In genomic region chr9:37302277-37302676, GRCh38 we compare ENCODE assay signal across 8 cellular contexts.
A peak's percentile ranks its signal among the peaks of the same experiment; 100 is the strongest.
DNase-seq lines count a peak whose midpoint lies in the region; ATAC-seq, FAIRE-seq and TF ChIP-seq lines count a peak whose summit lies in the region.

No MANE protein-coding gene starts in this region.

- POLR2A ChIA-PET in activated CD4-positive, alpha-beta T cell treated with anti-CD3 and anti-CD28 coated beads for 36 hours (lab: Charles Lee): interaction anchor here (0.6 kb wide), 2 partner anchors 9 to 47 kb away, joined by 7 to 10 read pairs; no protein-coding TSS in a partner anchor

- DNase-seq in activated CD4-positive, alpha-beta T cell treated with anti-CD3 and anti-CD28 coated beads for 36 hours: peak; percentile 61
- no peak for DNase-seq in activated CD4-positive, alpha-beta T cell treated with anti-CD3 and anti-CD28 coated beads for 1 hour
- DNase-seq in NCI-H2029 treated with DMSO at 0.1 percent for 48 hours (lab: John Stamatoyannopoulos, UW) (peak; percentile 56), left colon (no peak), BE2C (no peak), NCI-H226 (no peak), RCC 7860 (ENCODE audit: low spot score) (no peak)

- FAIRE-seq in RCC 7860 (lab: Jason Lieb, UNC): no peak

- no peaks in the 10 kb centered on the region for H3K9me3 Mint-ChIP-seq in activated CD4-positive, alpha-beta T cell treated with anti-CD3 and anti-CD28 coated beads for 36 hours (ENCODE audit: low read depth)

- H3K27ac Mint-ChIP-seq in activated CD4-positive, alpha-beta T cell treated with anti-CD3 and anti-CD28 coated beads for 36 hours: peak overlapping the region; percentile 87

- H3K27me3 Mint-ChIP-seq in activated CD4-positive, alpha-beta T cell treated with anti-CD3 and anti-CD28 coated beads for 36 hours: no peaks in the 10 kb centered on the region

- no peaks in the 10 kb centered on the region for H3K4me1 ChIP-seq in BE2C

- H3K36me3 ChIP-seq in BE2C: peaks cover 3% of the 10 kb centered on the region; the same call in 1 of the 2 replicates

- no peak overlapping the region for H3K4me3 ChIP-seq in BE2C (ENCODE audit: low read depth, low read length)

- no peak for TF ChIP-seq CTCF in BE2C (IDR thresholded peaks at IDR 0.05; ENCODE audit: low read depth, low read length)

- intact Hi-C loops in activated CD4-positive, alpha-beta T cell treated with anti-CD3 and anti-CD28 coated beads for 36 hours (cut with DNase I, micrococcal nuclease): loop anchor here (1.0 to 5.0 kb wide), 5 partner anchors 11 to 223 kb away; partner anchors contain the start of gene ZCCHC7 (in 2 of the 2)
- intact Hi-C loops in left colon (cut with DNase I, micrococcal nuclease): no loop called here

- no peaks in the 10 kb centered on the region for H3K9me3 ChIP-seq in BE2C

- peaks cover 32% of the 10 kb centered on the region for H3K36me3 Mint-ChIP-seq in activated CD4-positive, alpha-beta T cell treated with anti-CD3 and anti-CD28 coated beads for 36 hours (ENCODE audit: low read depth)

- H3K4me1 Mint-ChIP-seq in activated CD4-positive, alpha-beta T cell treated with anti-CD3 and anti-CD28 coated beads for 36 hours: peaks cover 51% of the 10 kb centered on the region

- peak; percentile 90 for ATAC-seq in activated CD4-positive, alpha-beta T cell treated with anti-CD3 and anti-CD28 coated beads for 36 hours
- ATAC-seq in HG02763 (IDR thresholded peaks at IDR 0.05; ENCODE audit: unreplicated experiment): peak; percentile 80
- peak; percentile 28 for ATAC-seq in left colon

- H3K4me3 Mint-ChIP-seq in activated CD4-positive, alpha-beta T cell treated with anti-CD3 and anti-CD28 coated beads for 36 hours: peak overlapping the region; percentile 51

- CTCF ChIA-PET in activated CD4-positive, alpha-beta T cell treated with anti-CD3 and anti-CD28 coated beads for 36 hours (lab: Charles Lee): interaction anchor here (0.6 to 1.0 kb wide), 4 partner anchors 19 to 429 kb away, joined by 3 to 4 read pairs (median 4); no protein-coding TSS in a partner anchor

- no peaks in the 10 kb centered on the region for H3K27me3 ChIP-seq in BE2C

Comparison
In these comparisons a context has a peak if more than half of its experiments do, and no peak if none do; other contexts are left out.
1. DNase-seq: peak in activated CD4-positive, alpha-beta T cell treated with anti-CD3 and anti-CD28 coated beads for 36 hours (single experiment) and NCI-H2029 treated with DMSO at 0.1 percent for 48 hours (single experiment); none in activated CD4-positive, alpha-beta T cell treated with anti-CD3 and anti-CD28 coated beads for 1 hour (single experiment), left colon (0 of 2), BE2C (single experiment), NCI-H226 (single experiment) and RCC 7860 (single experiment).
2. ATAC-seq: peak in every context shown above with its lines; median percentile 90 in activated CD4-positive, alpha-beta T cell treated with anti-CD3 and anti-CD28 coated beads for 36 hours; 80 in HG02763; 28 in left colon.
3. intact Hi-C loops: an anchor here in activated CD4-positive, alpha-beta T cell treated with anti-CD3 and anti-CD28 coated beads for 36 hours (1.0 to 5.0 kb wide); none called in left colon.